14 cellular contexts compared by ENCODE assay signal in the genomic region with DNA sequence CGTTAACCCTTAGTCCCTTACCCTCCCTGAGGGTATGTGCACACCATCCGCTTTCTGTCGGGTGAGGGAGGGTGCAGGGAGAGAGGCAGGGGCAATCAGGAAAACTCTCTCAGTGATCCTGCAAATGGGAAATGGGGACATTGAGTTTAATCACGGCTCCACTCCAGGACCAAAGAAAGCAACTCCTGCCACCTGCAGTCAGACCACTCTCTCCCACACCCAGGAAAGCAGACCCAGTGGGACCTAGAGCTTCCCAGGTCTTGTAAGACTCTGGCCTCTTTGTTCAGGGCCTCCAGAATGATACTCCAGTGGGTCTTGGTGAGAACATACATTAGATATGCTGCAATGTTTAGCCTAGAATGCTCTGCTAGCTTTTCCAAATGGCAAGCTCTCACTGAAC.
"Had no signal": no experiment of that assay in that cellular context is flagged by ENCODE, and none has a peak within 500 bp of the region (broad histone marks: within the 10 kb centered on the region; RNA-seq: fewer than 3 reads in every experiment).

No MANE protein-coding gene starts in this region.

- ATAC-seq: foreskin keratinocyte; left lobe of liver; stimulated activated naive CD8-positive, alpha-beta T cell treated with anti-CD3 and anti-CD28 coated beads, Interleukin-15, Interleukin-2, amounts not matched to agents 100 U/mL and 50 U/mL, for 24 hours had no signal

- H3K27me3 ChIP-seq: colonic mucosa, foreskin keratinocyte, tibial nerve, uterus had no signal

- DNase-seq: activated CD4-positive, alpha-beta T cell treated with anti-CD3 and anti-CD28 coated beads, Interleukin-2, amount 50 U/mL, for 48 hours; activated naive CD4-positive, alpha-beta T cell; anterior cingulate cortex; caudate nucleus; colonic mucosa; endodermal cell; foreskin keratinocyte; occipital lobe; stimulated activated naive CD8-positive, alpha-beta T cell treated with anti-CD3 and anti-CD28 coated beads, Interleukin-15, Interleukin-2, amounts not matched to agents 100 U/mL and 50 U/mL, for 24 hours; substantia nigra; uterus had no signal

- H3K27ac ChIP-seq: colonic mucosa, uterus had no signal

- H3K36me3 ChIP-seq: colonic mucosa, tibial nerve, uterus had no signal

- H3K4me3 ChIP-seq: colonic mucosa, lung, tibial nerve, uterus had no signal

- H3K9me3 ChIP-seq: colonic mucosa, tibial nerve, uterus had no signal
